Comparison of ENCODE assay signal across 10 cellular contexts in the genomic region with DNA sequence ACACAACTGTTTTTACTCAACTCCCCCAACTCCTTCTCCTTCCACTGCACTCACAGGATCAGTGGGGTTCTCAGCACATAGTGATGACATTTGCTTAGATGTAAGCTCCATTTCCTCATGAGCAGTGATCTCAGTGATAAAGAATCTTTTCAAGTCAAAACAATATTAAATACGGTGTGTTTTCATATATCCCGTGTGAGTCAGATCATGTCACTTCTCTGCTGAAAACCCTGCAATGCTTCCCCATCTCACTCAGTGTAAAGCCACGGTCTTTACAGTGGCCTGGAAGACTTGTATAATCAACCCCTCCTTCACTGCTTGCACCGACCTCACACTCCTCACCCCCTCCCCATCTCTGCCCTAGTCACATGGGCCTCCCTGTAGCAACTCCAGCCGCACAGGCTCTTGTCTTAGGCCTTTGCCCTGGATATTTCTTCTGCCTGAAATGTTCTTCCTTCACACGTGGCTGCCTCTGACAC.
DNase-seq lines count a peak whose midpoint lies in the region; ATAC-seq, FAIRE-seq and TF ChIP-seq lines count a peak whose summit lies in the region.
"Had no signal": no experiment of that assay in that cellular context is flagged by ENCODE, and none has a peak within 500 bp of the region (broad histone marks: within the 10 kb centered on the region; RNA-seq: fewer than 3 reads in every experiment).

No MANE protein-coding gene starts in this region.

- H3K9me3 ChIP-seq in stomach smooth muscle (ENCODE audit: control insufficient read depth in 2 of 2, low read length in 2 of 2) (no peaks in the 10 kb centered on the region), small intestine (ENCODE audit: control insufficient read depth, low read depth) (no peaks in the 10 kb centered on the region)

- DNase-seq in activated CD8-positive, alpha-beta memory T cell treated with anti-CD3 and anti-CD28 coated beads, Interleukin-2, amount 10 ng/mL, durations not matched to agents 7 days and 5 days = no peak
- DNase-seq in activated CD8-positive, alpha-beta memory T cell treated with anti-CD3 and anti-CD28 coated beads, Interleukin-2, amount 50 U/mL, for 48 hours = no peak
- peak; percentile 95 for DNase-seq in astrocyte of the spinal cord (ENCODE audit: low read depth, low spot score)
- DNase-seq in islet precursor cell = peak; percentile 78
- DNase-seq in small intestine = no peak
- DNase-seq: activated B cell treated with CpG ODN at 0.5 μM for 24 hours had no signal

- no peaks in the 10 kb centered on the region for H3K36me3 Mint-ChIP-seq in activated CD8-positive, alpha-beta memory T cell treated with anti-CD3 and anti-CD28 coated beads, Interleukin-2, amount 10 ng/mL, durations not matched to agents 7 days and 5 days

- no peak for TF ChIP-seq CTCF in astrocyte of the spinal cord (IDR thresholded peaks at IDR 0.05; ENCODE audit: low read depth, low read length)

- H3K4me3 Mint-ChIP-seq in activated CD8-positive, alpha-beta memory T cell treated with anti-CD3 and anti-CD28 coated beads, Interleukin-2, amount 10 ng/mL, durations not matched to agents 7 days and 5 days = no peak overlapping the region
- H3K4me3 Mint-ChIP-seq: activated B cell treated with CpG ODN at 0.5 μM for 24 hours had no signal

- peaks cover 8% of the 10 kb centered on the region for H3K4me1 Mint-ChIP-seq in activated CD8-positive, alpha-beta memory T cell treated with anti-CD3 and anti-CD28 coated beads, Interleukin-2, amount 10 ng/mL, durations not matched to agents 7 days and 5 days
- H3K4me1 Mint-ChIP-seq: activated B cell treated with CpG ODN at 0.5 μM for 24 hours had no signal

- H3K36me3 ChIP-seq in stomach smooth muscle (ENCODE audit: control insufficient read depth in 2 of 2, insufficient read depth in 2 of 2, low read length in 2 of 2) = no peaks in the 10 kb centered on the region
- H3K36me3 ChIP-seq in small intestine (ENCODE audit: control insufficient read depth in 2 of 2, insufficient read depth in 2 of 2, low read length in 2 of 2) = no peaks in the 10 kb centered on the region

- H3K4me1 ChIP-seq in stomach smooth muscle (ENCODE audit: control insufficient read depth, insufficient read depth, low read length) = peaks cover 14% of the 10 kb centered on the region
- peaks cover 0 to 4% of the 10 kb centered on the region in 2 donors for H3K4me1 ChIP-seq in small intestine (ENCODE audit: control insufficient read depth in 2 of 2, insufficient read depth in 1 of 2, low read depth in 1 of 2, low read length in 1 of 2)

- peak overlapping the region in 1 of 2 donors; percentile 5 for H3K9ac ChIP-seq in stomach smooth muscle (ENCODE audit: low read length in 2 of 2)

- no peak for FAIRE-seq in small intestine (lab: Jason Lieb, UNC)
- FAIRE-seq: G401.6 had no signal

- WGBS in small intestine, 3 donors = 39 to 61% (median 55%) methylated on average over 6 of the region's 6 CpGs

- CTCF ChIA-PET in activated CD8-positive, alpha-beta memory T cell treated with anti-CD3 and anti-CD28 coated beads, Interleukin-2, amount 10 ng/mL, durations not matched to agents 7 days and 5 days (lab: Charles Lee) = interaction anchor here (0.8 to 2.7 kb wide), 11 partner anchors 10 to 542 kb away, joined by 3 to 17 read pairs (median 3); a partner anchor contains a TSS

- H3K27ac Mint-ChIP-seq in activated CD8-positive, alpha-beta memory T cell treated with anti-CD3 and anti-CD28 coated beads, Interleukin-2, amount 10 ng/mL, durations not matched to agents 7 days and 5 days = peak overlapping the region; percentile 29
- H3K27ac Mint-ChIP-seq: activated B cell treated with CpG ODN at 0.5 μM for 24 hours had no signal

- in situ Hi-C loops in astrocyte of the spinal cord (cut with HindIII; ENCODE audit: low sequenced_read_pairs) = no loop called here

- ATAC-seq in activated CD8-positive, alpha-beta memory T cell treated with anti-CD3 and anti-CD28 coated beads, Interleukin-2, amount 10 ng/mL, durations not matched to agents 7 days and 5 days = peak; percentile 39
- ATAC-seq in HG02885 (IDR thresholded peaks at IDR 0.05; ENCODE audit: poor library complexity, unreplicated experiment) (no peak), GM21515 (IDR thresholded peaks at IDR 0.05; ENCODE audit: unreplicated experiment) (no peak)

- H3K27me3 ChIP-seq in stomach smooth muscle (ENCODE audit: control insufficient read depth in 1 of 2, insufficient read depth in 2 of 2, low read length in 2 of 2) (no peaks in the 10 kb centered on the region), small intestine (ENCODE audit: control insufficient read depth in 2 of 2, insufficient read depth in 2 of 2, low read length in 2 of 2) (no peaks in the 10 kb centered on the region)

- H3K27ac ChIP-seq in stomach smooth muscle (ENCODE audit: low read length) (peak overlapping the region; percentile 53), small intestine (ENCODE audit: low read depth in 1 of 2, low read length in 1 of 2) (peak overlapping the region in 1 of 2 donors; percentile 82)

- H3K4me3 ChIP-seq in astrocyte of the spinal cord (ENCODE audit: low read depth, low read length) (no peak overlapping the region), stomach smooth muscle (ENCODE audit: low read length in 2 of 2) (peak overlapping the region in 1 of 2 donors; percentile 9), small intestine (ENCODE audit: low read depth in 1 of 2, low read length in 2 of 2) (no peak overlapping the region)

- no peaks in the 10 kb centered on the region for H3K9me3 Mint-ChIP-seq in activated CD8-positive, alpha-beta memory T cell treated with anti-CD3 and anti-CD28 coated beads, Interleukin-2, amount 10 ng/mL, durations not matched to agents 7 days and 5 days (ENCODE audit: low read depth)
- H3K9me3 Mint-ChIP-seq: activated B cell treated with CpG ODN at 0.5 μM for 24 hours had no signal

- peaks cover 3% of the 10 kb centered on the region for H3K27me3 Mint-ChIP-seq in activated CD8-positive, alpha-beta memory T cell treated with anti-CD3 and anti-CD28 coated beads, Interleukin-2, amount 10 ng/mL, durations not matched to agents 7 days and 5 days
- H3K27me3 Mint-ChIP-seq: activated B cell treated with CpG ODN at 0.5 μM for 24 hours had no signal

Comparison
In these comparisons a context has a peak if more than half of its experiments do, and no peak if none do; other contexts are left out.
1. DNase-seq: peak in astrocyte of the spinal cord (single experiment) and islet precursor cell (single experiment); none in activated CD8-positive, alpha-beta memory T cell treated with anti-CD3 and anti-CD28 coated beads, Interleukin-2, amount 10 ng/mL, durations not matched to agents 7 days and 5 days (single experiment), activated CD8-positive, alpha-beta memory T cell treated with anti-CD3 and anti-CD28 coated beads, Interleukin-2, amount 50 U/mL, for 48 hours (single experiment) and small intestine (single experiment).